ENCODE assay signal across 6 cellular contexts in genomic region chr9:97310023-97310422, GRCh38. TPM values are rescaled to one million over a fixed set of nuclear protein-coding genes. Genes with fewer than 3 reads are reported as not detected.
"Had no signal": no experiment of that assay in that cellular context is flagged by ENCODE, and none has a peak within 500 bp of the region (broad histone marks: within the 10 kb centered on the region; RNA-seq: fewer than 3 reads in every experiment).

No MANE protein-coding gene starts in this region.

- H3K36me3 ChIP-seq: HAP-1 had no signal

- H3K4me3 Mint-ChIP-seq: GM23338, HFFc6 had no signal

- H3K27ac Mint-ChIP-seq: GM23338, HFFc6, IgD-negative memory B cell had no signal

- DNase-seq: H7, HFFc6, KBM-7 had no signal

- H3K27me3 Mint-ChIP-seq: IgD-negative memory B cell had no signal

- H3K4me3 ChIP-seq: GM23338, HAP-1 had no signal

- H3K9me3 Mint-ChIP-seq: GM23338, HFFc6, IgD-negative memory B cell had no signal

- H3K9me3 ChIP-seq: HAP-1 had no signal

RNA-seq across cellular contexts. Expression of gene CCDC180, which starts 2.6 kb away (rescaled TPM):
- polyA plus RNA-seq: IgD-negative memory B cell had no signal
